In the genomic region with DNA sequence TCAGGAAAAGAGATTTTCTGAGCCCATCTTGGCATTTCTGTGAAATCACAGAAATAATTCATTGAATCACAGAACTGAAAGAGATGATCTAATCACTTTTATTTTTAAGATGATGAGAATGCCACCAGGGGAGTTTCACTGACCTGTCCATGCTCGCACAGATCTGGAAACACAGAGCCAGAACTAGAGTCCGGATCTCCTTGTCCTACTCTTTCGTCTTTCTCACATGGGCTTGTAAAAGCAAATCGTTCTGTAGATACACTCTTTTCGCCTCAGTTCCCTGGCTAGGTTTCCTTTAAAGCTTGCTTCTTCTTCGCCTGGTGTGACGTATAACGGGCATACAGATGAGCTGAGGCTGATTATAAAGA, we compare ENCODE assay signal across 8 cellular contexts.
DNase-seq lines count a peak whose midpoint lies in the region; ATAC-seq, FAIRE-seq and TF ChIP-seq lines count a peak whose summit lies in the region.

No MANE protein-coding gene starts in this region.

- peak overlapping the region; percentile 78 to 90 for H3K27ac ChIP-seq in breast epithelium

- TF ChIP-seq POLR2A in breast epithelium (IDR thresholded peaks at IDR 0.05), result no peak

- ATAC-seq in GM18868 (IDR thresholded peaks at IDR 0.05; ENCODE audit: unreplicated experiment) (peak; percentile 29), HG02973 (IDR thresholded peaks at IDR 0.05; ENCODE audit: unreplicated experiment) (peak; percentile 35)
- no peak for ATAC-seq in effector memory CD8-positive, alpha-beta T cell (replicated peaks)

- H3K4me1 Mint-ChIP-seq in effector memory CD8-positive, alpha-beta T cell (ENCODE audit: low read depth in 2 of 2), result peaks cover 0 to 15% of the 10 kb centered on the region in 2 donors

- DNase-seq in breast epithelium (ENCODE audit: low spot score in 2 of 2), result no peak
- peak; percentile 75 for DNase-seq in pons (ENCODE audit: low spot score)
- DNase-seq in NCI-H2171 treated with DMSO at 0.1 percent for 48 hours (lab: John Stamatoyannopoulos, UW), result no peak
- no peak for DNase-seq in RCC 7860 (ENCODE audit: low spot score)
- DNase-seq in SHP77 treated with DMSO at 0.1 percent for 48 hours (lab: John Stamatoyannopoulos, UW), result no peak
- DNase-seq in effector memory CD8-positive, alpha-beta T cell, result no peak

- no peaks in the 10 kb centered on the region for H3K36me3 Mint-ChIP-seq in effector memory CD8-positive, alpha-beta T cell (ENCODE audit: insufficient read depth)

- H3K27me3 ChIP-seq in breast epithelium, result no peaks in the 10 kb centered on the region

- peak overlapping the region in 1 of 2 donors; percentile 4 for H3K4me3 Mint-ChIP-seq in effector memory CD8-positive, alpha-beta T cell

- intact Hi-C loops in breast epithelium (cut with DNase I; ENCODE audit: low total_unique reads), result no loop called here

- peak overlapping the region; percentile 14 to 54 (median 28) for H3K4me3 ChIP-seq in breast epithelium

- H3K4me1 ChIP-seq in breast epithelium, result no peaks in the 10 kb centered on the region

- FAIRE-seq in RCC 7860 (lab: Jason Lieb, UNC), result no peak

- no peaks in the 10 kb centered on the region for H3K9me3 ChIP-seq in breast epithelium

- H3K27me3 Mint-ChIP-seq in effector memory CD8-positive, alpha-beta T cell, result peaks cover 19 to 22% of the 10 kb centered on the region in 2 donors

- H3K9me3 Mint-ChIP-seq in effector memory CD8-positive, alpha-beta T cell, result no peaks in the 10 kb centered on the region

- TF ChIP-seq CTCF in breast epithelium (IDR thresholded peaks at IDR 0.05), result no peak

- H3K36me3 ChIP-seq in breast epithelium, result no peaks in the 10 kb centered on the region

- H3K27ac Mint-ChIP-seq in effector memory CD8-positive, alpha-beta T cell, result no peak overlapping the region
